In the genomic region with DNA sequence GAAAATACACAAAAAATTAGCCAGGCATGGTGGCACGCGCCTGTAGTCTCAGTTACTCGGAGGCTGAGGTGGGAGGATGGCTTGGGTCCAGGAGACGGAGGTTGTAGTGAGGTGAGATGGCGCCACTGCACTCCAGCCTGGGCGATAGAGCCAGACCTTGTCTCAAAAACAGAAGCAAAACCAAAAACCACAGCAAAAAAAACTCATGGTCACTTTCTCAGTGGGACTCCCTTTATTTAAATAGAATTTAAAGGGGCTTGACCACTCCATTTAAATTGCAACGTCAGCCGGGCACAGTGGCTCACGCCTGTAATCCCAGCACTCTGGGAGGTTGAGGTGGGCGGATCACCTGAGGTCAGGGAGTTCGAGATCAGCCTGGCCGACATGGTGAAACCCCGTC, we compare ENCODE assay signal across 17 cellular contexts.
"Had no signal": no experiment of that assay in that cellular context is flagged by ENCODE, and none has a peak within 500 bp of the region (broad histone marks: within the 10 kb centered on the region; RNA-seq: fewer than 3 reads in every experiment).

No MANE protein-coding gene starts in this region.

- H3K9me3 ChIP-seq: heart left ventricle, neutrophil, psoas muscle, right lobe of liver, tibial artery, upper lobe of right lung, vagina had no signal

- ATAC-seq: esophagus mucosa; heart left ventricle; naive thymus-derived CD8-positive, alpha-beta T cell; psoas muscle; right lobe of liver; stimulated activated effector memory CD8-positive, alpha-beta T cell treated with anti-CD3 and anti-CD28 coated beads, Interleukin-12 subunit alpha, Interleukin-12 subunit beta, amount 100 ng/mL, for 72 hours; upper lobe of right lung had no signal

- H3K36me3 ChIP-seq: neutrophil, right lobe of liver, tibial artery, upper lobe of right lung, vagina had no signal

- H3K4me1 ChIP-seq: right lobe of liver had no signal

- H3K9me3 Mint-ChIP-seq: naive thymus-derived CD8-positive, alpha-beta T cell; stimulated activated effector memory CD8-positive, alpha-beta T cell treated with anti-CD3 and anti-CD28 coated beads, Interleukin-12 subunit alpha, Interleukin-12 subunit beta, amount 100 ng/mL, for 72 hours; stimulated activated naive CD8-positive, alpha-beta T cell treated with anti-CD3 and anti-CD28 coated beads, Interleukin-15, Interleukin-2, amounts not matched to agents 100 ng/mL and 50 ng/mL, for 24 hours had no signal

- H3K27ac ChIP-seq: neutrophil, psoas muscle, right lobe of liver, tibial artery, upper lobe of right lung, vagina had no signal

- H3K27me3 ChIP-seq: heart left ventricle, neutrophil, right lobe of liver, tibial artery, upper lobe of right lung, vagina had no signal

- DNase-seq: effector memory CD4-positive, alpha-beta T cell; heart left ventricle; hypothalamus; kidney glomerular epithelial cell; naive thymus-derived CD8-positive, alpha-beta T cell; psoas muscle; retina; right lobe of liver; stimulated activated CD4-positive, alpha-beta T cell treated with anti-CD3 and anti-CD28 coated beads, Interleukin-4, amount 100 ng/mL, for 1 hour; stimulated activated CD8-positive, alpha-beta memory T cell treated with anti-CD3 and anti-CD28 coated beads, Interleukin-4, amount 100 ng/mL, for 48 hours; tibial artery; upper lobe of right lung had no signal

- H3K27me3 Mint-ChIP-seq: naive thymus-derived CD8-positive, alpha-beta T cell; stimulated activated naive CD8-positive, alpha-beta T cell treated with anti-CD3 and anti-CD28 coated beads, Interleukin-15, Interleukin-2, amounts not matched to agents 100 ng/mL and 50 ng/mL, for 24 hours had no signal

- H3K4me3 Mint-ChIP-seq: naive thymus-derived CD8-positive, alpha-beta T cell; stimulated activated effector memory CD8-positive, alpha-beta T cell treated with anti-CD3 and anti-CD28 coated beads, Interleukin-12 subunit alpha, Interleukin-12 subunit beta, amount 100 ng/mL, for 72 hours; stimulated activated naive CD8-positive, alpha-beta T cell treated with anti-CD3 and anti-CD28 coated beads, Interleukin-15, Interleukin-2, amounts not matched to agents 100 ng/mL and 50 ng/mL, for 24 hours had no signal

- H3K27ac Mint-ChIP-seq: stimulated activated effector memory CD8-positive, alpha-beta T cell treated with anti-CD3 and anti-CD28 coated beads, Interleukin-12 subunit alpha, Interleukin-12 subunit beta, amount 100 ng/mL, for 72 hours; stimulated activated naive CD8-positive, alpha-beta T cell treated with anti-CD3 and anti-CD28 coated beads, Interleukin-15, Interleukin-2, amounts not matched to agents 100 ng/mL and 50 ng/mL, for 24 hours had no signal

- H3K36me3 Mint-ChIP-seq: naive thymus-derived CD8-positive, alpha-beta T cell had no signal

- H3K4me3 ChIP-seq: heart left ventricle, psoas muscle, right lobe of liver, tibial artery, upper lobe of right lung, vagina had no signal
